ENCODE assay signal across 8 cellular contexts in the genomic region with DNA sequence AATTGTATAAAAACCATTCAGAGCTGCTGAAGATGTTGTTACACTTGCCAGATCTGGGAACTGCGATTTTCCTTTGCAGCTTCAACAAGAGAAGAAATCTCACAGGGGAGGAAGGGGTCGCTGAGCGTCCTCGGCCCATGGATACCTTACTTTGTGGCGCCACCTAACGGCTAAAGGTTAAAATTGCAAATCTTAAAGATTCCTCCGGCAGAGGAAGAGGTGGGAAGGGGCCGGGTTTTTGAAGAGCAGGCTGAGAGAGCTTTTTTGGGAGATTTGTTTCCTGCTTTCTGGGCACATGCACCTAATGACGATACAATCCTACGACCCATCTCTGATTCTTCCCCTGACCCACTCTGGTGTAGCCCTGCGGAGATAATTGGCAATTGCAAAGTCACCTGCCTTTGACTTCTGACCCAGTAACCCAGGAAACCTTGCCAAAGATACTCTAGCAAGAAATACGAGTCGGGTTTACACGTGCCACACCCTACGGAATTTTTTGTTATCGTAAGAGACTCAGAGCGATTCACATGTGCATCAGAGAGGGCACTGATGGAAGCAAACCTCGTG. TPM values are rescaled to one million over a fixed set of nuclear protein-coding genes. Genes with fewer than 3 reads are reported as not detected.
DNase-seq lines count a peak whose midpoint lies in the region; ATAC-seq and TF ChIP-seq lines count a peak whose summit lies in the region.

No MANE protein-coding gene starts in this region.

- H3K4me2 ChIP-seq in Loucy (ENCODE audit: low read depth, low read length, poor library complexity, severe bottlenecking): no peak overlapping the region
- H3K4me2 ChIP-seq in neural progenitor cell: peak overlapping the region; percentile 31

- TF ChIP-seq CTCF in Loucy (conservative IDR thresholded peaks at IDR 0.05; ENCODE audit: low read length) (peak; percentile 91), endothelial cell (IDR thresholded peaks at IDR 0.05; ENCODE audit: unreplicated experiment) (peak; percentile 84), neural progenitor cell (IDR thresholded peaks at IDR 0.05) (peak; percentile 88)

- no peak overlapping the region for H3K4me3 Mint-ChIP-seq in T-helper 17 cell
- H3K4me3 Mint-ChIP-seq in endothelial cell (ENCODE audit: unreplicated experiment): no peak overlapping the region
- H3K4me3 Mint-ChIP-seq in neural progenitor cell: peak overlapping the region; percentile 55

- H3K9me2 ChIP-seq in Loucy (replicated peaks; ENCODE audit: low read depth, low read length): no peaks in the 10 kb centered on the region

- H3K9me3 ChIP-seq in Loucy (ENCODE audit: insufficient read depth, low read depth, low read length) (no peaks in the 10 kb centered on the region), T-helper 17 cell (ENCODE audit: control insufficient read depth, low read length, poor library complexity, severe bottlenecking) (no peaks in the 10 kb centered on the region), neural progenitor cell (ENCODE audit: low read depth) (no peaks in the 10 kb centered on the region)

- no peaks in the 10 kb centered on the region for H3K27me3 ChIP-seq in Loucy (ENCODE audit: insufficient read depth, low read length, poor library complexity, severe bottlenecking)
- H3K27me3 ChIP-seq in neural progenitor cell: peaks cover 18% of the 10 kb centered on the region

- DNase-seq in activated CD4-positive, alpha-beta T cell treated with anti-CD3 and anti-CD28 coated beads for 24 hours (ENCODE audit: low read depth in 2 of 2): peak; percentile 8 to 13
- no peak for DNase-seq in activated CD4-positive, alpha-beta T cell treated with anti-CD3 and anti-CD28 coated beads, Interleukin-2, amount 50 U/mL, for 4 hours
- DNase-seq in T-helper 17 cell (peak in 1 of 3 donors; percentile 18), endothelial cell (ENCODE audit: low spot score) (peak; percentile 73), neural progenitor cell (ENCODE audit: low spot score) (peak; percentile 88), sciatic nerve (ENCODE audit: low spot score) (no peak)
- no peak for DNase-seq in stimulated activated naive CD4-positive, alpha-beta T cell treated with Interleukin-2 at 50 U/mL for 16 hours (lab: John Stamatoyannopoulos, UW)

- H3K4me1 Mint-ChIP-seq in T-helper 17 cell (peaks cover 13% of the 10 kb centered on the region), endothelial cell (ENCODE audit: unreplicated experiment) (peaks cover 4% of the 10 kb centered on the region), neural progenitor cell (peaks cover 15% of the 10 kb centered on the region)

- ATAC-seq in T-helper 17 cell: peak; percentile 36
- no peak for ATAC-seq in sciatic nerve

- H3K27ac Mint-ChIP-seq in T-helper 17 cell: no peak overlapping the region
- no peak overlapping the region for H3K27ac Mint-ChIP-seq in endothelial cell (ENCODE audit: unreplicated experiment)
- H3K27ac Mint-ChIP-seq in neural progenitor cell: no peak overlapping the region

- intact Hi-C loops in sciatic nerve (cut with DNase I): loop anchor here (5.0 kb wide), 1 partner anchor 673 kb away; no protein-coding TSS in a partner anchor

- no peak overlapping the region for H3K4me3 ChIP-seq in Loucy (ENCODE audit: low read length, poor library complexity, severe bottlenecking)
- H3K4me3 ChIP-seq in neural progenitor cell: no peak overlapping the region

- no peaks in the 10 kb centered on the region for H4K20me1 ChIP-seq in Loucy (ENCODE audit: insufficient read depth, low read length, poor library complexity, severe bottlenecking)
- no peaks in the 10 kb centered on the region for H4K20me1 ChIP-seq in neural progenitor cell (ENCODE audit: low read depth)

- H3K27me3 Mint-ChIP-seq in T-helper 17 cell: peaks cover 56% of the 10 kb centered on the region
- H3K27me3 Mint-ChIP-seq in endothelial cell (ENCODE audit: unreplicated experiment): peaks cover 1% of the 10 kb centered on the region
- peaks cover 10% of the 10 kb centered on the region for H3K27me3 Mint-ChIP-seq in neural progenitor cell (ENCODE audit: insufficient read depth, low read depth)

- H3K4me1 ChIP-seq in Loucy (ENCODE audit: insufficient read depth, low read length, poor library complexity, severe bottlenecking): no peaks in the 10 kb centered on the region
- H3K4me1 ChIP-seq in neural progenitor cell: peaks cover 5% of the 10 kb centered on the region

- H3K79me2 ChIP-seq in Loucy (ENCODE audit: insufficient read depth, low read length): no peaks in the 10 kb centered on the region
- no peaks in the 10 kb centered on the region for H3K79me2 ChIP-seq in neural progenitor cell (ENCODE audit: low read depth)

- H2AFZ ChIP-seq in Loucy (ENCODE audit: low read length): peak overlapping the region; percentile 57; the same call in 1 of the 2 replicates
- H2AFZ ChIP-seq in neural progenitor cell (replicated peaks): peak overlapping the region; percentile 45

- no peak overlapping the region for H3K27ac ChIP-seq in neural progenitor cell

- no peaks in the 10 kb centered on the region for H3K9me3 Mint-ChIP-seq in endothelial cell (ENCODE audit: unreplicated experiment)
- H3K9me3 Mint-ChIP-seq in neural progenitor cell: no peaks in the 10 kb centered on the region

- H3K36me3 Mint-ChIP-seq in T-helper 17 cell (ENCODE audit: low read depth) (peaks cover 3% of the 10 kb centered on the region), endothelial cell (ENCODE audit: low read depth, unreplicated experiment) (no peaks in the 10 kb centered on the region), neural progenitor cell (no peaks in the 10 kb centered on the region)

- H3F3A ChIP-seq in Loucy (ENCODE audit: low read depth): no peaks in the 10 kb centered on the region
- no peaks in the 10 kb centered on the region for H3F3A ChIP-seq in neural progenitor cell (ENCODE audit: low read depth)

- H3K9ac ChIP-seq in Loucy (ENCODE audit: low read depth, low read length, poor library complexity, severe bottlenecking) (no peak overlapping the region), neural progenitor cell (no peak overlapping the region)

- H3K36me3 ChIP-seq in Loucy (ENCODE audit: insufficient read depth, low read length) (no peaks in the 10 kb centered on the region), neural progenitor cell (no peaks in the 10 kb centered on the region)

RNA-seq across cellular contexts. Expression of a gene that starts 55.4 kb away (rescaled TPM):
- total RNA-seq in T-helper 17 cell: under 1 TPM; 0.20 to 0.23 TPM
- 2.3 TPM for total RNA-seq in endothelial cell (ENCODE audit: unreplicated experiment)
- total RNA-seq in neural progenitor cell (ENCODE audit: low replicate concordance): 8.7 and 14.0 TPM in 2 replicates
- 1.5 TPM for total RNA-seq in sciatic nerve

Comparison
In these comparisons a context has a peak if more than half of its experiments do, and no peak if none do; other contexts are left out.
1. DNase-seq: peak in activated CD4-positive, alpha-beta T cell treated with anti-CD3 and anti-CD28 coated beads for 24 hours (2 of 2), endothelial cell (single experiment) and neural progenitor cell (single experiment); none in activated CD4-positive, alpha-beta T cell treated with anti-CD3 and anti-CD28 coated beads, Interleukin-2, amount 50 U/mL, for 4 hours (0 of 2), stimulated activated naive CD4-positive, alpha-beta T cell treated with Interleukin-2 at 50 U/mL for 16 hours (single experiment) and sciatic nerve (single experiment).
2. Peak in every context shown above with its lines, with median percentiles within 50 percentile points of each other: CTCF ChIP-seq.